ENCODE assay signal across 8 cellular contexts in genomic region chr1:230642263-230642959, GRCh38. TPM values are rescaled to one million over a fixed set of nuclear protein-coding genes. Genes with fewer than 3 reads are reported as not detected.
A peak's percentile ranks its signal among the peaks of the same experiment; 100 is the strongest.
DNase-seq lines count a peak whose midpoint lies in the region; FAIRE-seq and TF ChIP-seq lines count a peak whose summit lies in the region.

TSS of gene COG2 (plus strand) at chr1:230642481. CDS start at chr1:230642607, 126 bp downstream.

- no peak for FAIRE-seq in H54 (lab: Jason Lieb, UNC)

- H3K4me3 ChIP-seq in neural cell (ENCODE audit: low read length) = peak within 1 kb of the TSS; percentile 93
- H3K4me3 ChIP-seq in stomach smooth muscle (ENCODE audit: low read length in 2 of 2) = peak within 1 kb of the TSS; percentile 99 to 100

- H3K27me3 ChIP-seq in neural cell (ENCODE audit: insufficient read depth, low read depth, low read length) (no peaks in the 10 kb centered on the region), stomach smooth muscle (ENCODE audit: control insufficient read depth in 1 of 2, insufficient read depth in 2 of 2, low read length in 2 of 2) (peaks cover 12 to 13% of the 10 kb centered on the region in 2 donors)

- TF ChIP-seq POLR2A in H54 (IDR thresholded peaks at IDR 0.05; ENCODE audit: low read depth, low read length) = peak; percentile 91

- TF ChIP-seq EP300 in neural cell (conservative IDR thresholded peaks at IDR 0.05; ENCODE audit: poor library complexity, severe bottlenecking) = no peak

- H3K27ac ChIP-seq in neural cell (ENCODE audit: low read length) (peak within 1 kb of the TSS; percentile 61), stomach smooth muscle (ENCODE audit: low read length) (peak within 1 kb of the TSS; percentile 41)

- H3K4me1 ChIP-seq in stomach smooth muscle (ENCODE audit: control insufficient read depth, insufficient read depth, low read length) = no peaks in the 10 kb centered on the region

- H3K79me2 ChIP-seq in neural cell (replicated peaks; ENCODE audit: insufficient read depth, low read length) = peaks cover 27% of the 10 kb centered on the region

- no peaks in the 10 kb centered on the region for H4K20me1 ChIP-seq in neural cell (ENCODE audit: insufficient read depth)

- H3K9ac ChIP-seq in neural cell (ENCODE audit: low read length) (peak within 1 kb of the TSS; percentile 65), stomach smooth muscle (ENCODE audit: low read length in 2 of 2) (peak within 1 kb of the TSS; percentile 90 to 91)

- H2AFZ ChIP-seq in neural cell (ENCODE audit: low read depth, low read length) = peak within 1 kb of the TSS; percentile 48

- in situ Hi-C loops in G401 (cut with HindIII; ENCODE audit: low sequenced_read_pairs) = no loop called here

- H3K9me2 ChIP-seq in neural cell (ENCODE audit: insufficient read depth, low read length) = no peaks in the 10 kb centered on the region

- no peaks in the 10 kb centered on the region for H3F3A ChIP-seq in neural cell (ENCODE audit: insufficient read depth, low read length, poor library complexity, severe bottlenecking)

- peak; percentile 81 for TF ChIP-seq RAD21 in neural cell (conservative IDR thresholded peaks at IDR 0.05)

- peak; percentile 100 for TF ChIP-seq CTCF in neural cell (IDR thresholded peaks at IDR 0.05; ENCODE audit: poor library complexity, severe bottlenecking)

- H3K36me3 ChIP-seq in neural cell (ENCODE audit: insufficient read depth, low read length) (no peaks in the 10 kb centered on the region), stomach smooth muscle (ENCODE audit: control insufficient read depth in 2 of 2, insufficient read depth in 2 of 2, low read length in 2 of 2) (peaks cover 7% of the 10 kb centered on the region in 2 donors)

- H3K4me2 ChIP-seq in neural cell (ENCODE audit: low read length) = peak within 1 kb of the TSS; percentile 82

- H3K9me3 ChIP-seq in neural cell (ENCODE audit: low read length) = no peaks in the 10 kb centered on the region
- no peaks in the 10 kb centered on the region for H3K9me3 ChIP-seq in stomach smooth muscle (ENCODE audit: control insufficient read depth in 2 of 2, low read length in 2 of 2)

- DNase-seq in G401 (ENCODE audit: low spot score) (peak; percentile 89), H54 (ENCODE audit: insufficient read length, low spot score) (peak; percentile 92), LoVo (ENCODE audit: low spot score) (peak; percentile 93), SHP77 (lab: John Stamatoyannopoulos, UW) (peak; percentile 86 to 93), fibroblast of the conjunctiva (ENCODE audit: low read depth) (peak; percentile 83)
- peak; percentile 99 for DNase-seq in activated effector memory CD4-positive, alpha-beta T cell treated with anti-CD3 and anti-CD28 coated beads, Interleukin-2, amount 50 U/mL, for 16 hours

TF ChIP-seq in neural cell, 6 proteins besides CTCF, POLR2A, EP300 and RAD21:
- TF ChIP-seq TAF1 (IDR thresholded peaks at IDR 0.05; ENCODE audit: low read depth) = no peak
- TF ChIP-seq SMC3 (conservative IDR thresholded peaks at IDR 0.05; ENCODE audit: poor library complexity) = peak; percentile 86
- no peak for TF ChIP-seq EZH2 (IDR thresholded peaks at IDR 0.05; ENCODE audit: borderline replicate concordance, insufficient read depth, low read length, poor library complexity, severe bottlenecking)
- peak; percentile 47 for TF ChIP-seq REST (IDR thresholded peaks at IDR 0.05; ENCODE audit: borderline replicate concordance)
- peak; percentile 95 for TF ChIP-seq MXI1 (conservative IDR thresholded peaks at IDR 0.05; ENCODE audit: poor library complexity, severe bottlenecking)
- TF ChIP-seq POLR2AphosphoS5 (IDR thresholded peaks at IDR 0.05) = peak; percentile 67
TF ChIP-seq in neural cell: peak in this region for 4.

RNA-seq across cellular contexts. Expression of gene COG2, which starts in this region (rescaled TPM):
- total RNA-seq in G401 (2014; rRNA removed; shearing (Covaris generic)) = 24.5 and 35.5 TPM in 2 replicates
- 14.5 and 14.7 TPM in 2 replicates for polyA plus RNA-seq in neural cell
- polyA minus RNA-seq in neural cell = 28.2 and 30.3 TPM in 2 replicates

Comparison
In these comparisons a context has a peak if more than half of its experiments do, and no peak if none do; other contexts are left out.
1. Peak in every context shown above with its lines: DNase-seq, H3K4me3 ChIP-seq and H3K27ac ChIP-seq.